1 cellular context compared by ENCODE assay signal in the genomic region with DNA sequence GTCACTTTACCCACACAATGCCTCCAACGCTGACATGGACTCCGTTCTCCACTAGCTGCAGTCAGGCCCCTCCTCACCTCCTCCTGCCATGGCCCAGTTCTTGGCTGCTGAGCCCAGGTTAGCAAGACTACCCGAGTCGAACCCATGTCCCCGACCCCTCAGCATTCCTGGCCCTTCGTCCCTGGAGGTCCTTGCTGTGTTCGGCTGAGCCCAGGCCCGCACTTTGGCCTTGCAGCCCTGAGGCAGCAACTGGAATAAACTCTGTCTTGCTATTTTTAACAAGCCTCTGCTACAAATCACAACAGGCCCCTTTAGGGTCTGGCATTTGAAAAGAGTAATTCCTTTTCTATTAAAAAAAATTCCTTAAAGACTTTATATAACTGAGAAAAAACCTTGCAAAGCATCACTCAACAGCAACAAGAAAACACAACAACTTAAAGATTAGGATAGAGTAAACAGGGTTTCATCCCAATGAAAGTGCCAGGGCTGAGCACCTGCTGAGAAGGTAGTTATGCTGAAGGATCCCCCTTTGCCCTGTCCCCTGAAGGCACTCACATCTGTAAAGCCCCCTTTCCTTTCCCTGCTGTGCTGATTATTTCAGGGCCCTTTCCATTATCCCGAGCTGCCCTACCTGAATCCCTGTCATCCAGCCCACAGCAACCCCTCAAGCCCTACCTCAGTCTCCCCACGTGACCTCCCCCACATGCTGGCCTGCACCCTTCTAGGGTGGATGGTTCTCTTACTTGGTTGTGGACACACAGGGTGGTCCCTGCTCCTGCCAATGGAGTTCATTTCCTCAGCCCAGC.
TF ChIP-seq lines count a peak whose summit lies in the region.

No MANE protein-coding gene starts in this region.

TF ChIP-seq in IMR-90, 13 proteins besides CTCF, POLR2A, EP300 and RAD21 (continued from another document):
- TF ChIP-seq NFE2L2 (IDR thresholded peaks at IDR 0.05; ENCODE audit: low read depth, low read length): no peak
